In the genomic region with DNA sequence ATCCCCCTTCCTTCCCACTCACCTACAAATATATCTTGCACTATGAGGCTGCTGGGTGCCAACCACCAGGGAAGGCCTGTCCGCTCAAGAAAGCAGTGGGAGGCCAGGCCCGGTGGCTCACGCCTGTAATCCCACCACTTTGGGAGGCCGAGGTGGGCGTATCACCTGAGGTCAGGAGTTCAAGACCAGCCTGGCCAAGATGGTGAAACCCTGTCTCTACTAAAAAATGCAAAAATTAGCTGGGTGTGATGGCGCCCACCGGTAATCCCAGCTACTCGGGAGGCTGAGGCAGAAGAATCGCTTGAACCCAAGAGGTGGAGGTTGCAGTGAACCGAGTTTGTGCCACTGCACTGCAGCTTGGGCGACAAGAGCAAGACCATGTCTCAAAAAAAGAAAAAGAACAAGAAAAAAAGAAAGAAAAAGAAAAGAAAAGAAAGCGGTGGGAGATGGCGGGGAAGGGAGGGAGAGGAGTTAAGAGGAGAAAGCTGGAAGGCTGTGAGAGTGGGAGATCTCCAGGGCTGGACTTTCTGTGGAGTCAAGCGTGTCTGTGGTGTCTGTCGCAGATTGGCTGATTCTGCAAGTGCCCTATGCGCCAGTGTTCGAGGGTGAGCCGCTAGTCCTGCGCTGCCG, we compare ENCODE assay signal across 9 cellular contexts. TPM values are rescaled to one million over a fixed set of nuclear protein-coding genes. Genes with fewer than 3 reads are reported as not detected.
DNase-seq lines count a peak whose midpoint lies in the region; ATAC-seq, FAIRE-seq and TF ChIP-seq lines count a peak whose summit lies in the region.
"Not testable (repeated sequence)": the region's sequence is repeated elsewhere in the genome, so short reads cannot be mapped to it uniquely, and the experiment has no call there.
"Had no signal": no experiment of that assay in that cellular context is flagged by ENCODE, and none has a peak within 500 bp of the region (broad histone marks: within the 10 kb centered on the region; RNA-seq: fewer than 3 reads in every experiment).

No MANE protein-coding gene starts in this region.

- not testable (repeated sequence) for H3K9me3 ChIP-seq in BE2C; HAP-1; RWPE2 (ENCODE audit: severe bottlenecking); H1 (ENCODE audit: insufficient read depth in 2 of 2, low read depth in 1 of 2, low read length in 1 of 2); iPS-20b (ENCODE audit: insufficient read depth, low read depth, low read length)

- peak overlapping the region; percentile 92 for H3K27ac ChIP-seq in RWPE2 (ENCODE audit: poor library complexity, severe bottlenecking)
- not testable (repeated sequence) for H3K27ac ChIP-seq in H1 (ENCODE audit: low read depth, low read length); iPS-20b (ENCODE audit: low read length)

- peak overlapping the region; percentile 76; the same call in 1 of the 2 replicates for H2BK15ac ChIP-seq in H1 (ENCODE audit: low read length)

- H3K36me3 ChIP-seq in BE2C; HAP-1 (replicated peaks); RWPE2 (ENCODE audit: low read depth); H1 (ENCODE audit: control insufficient read depth in 2 of 4, insufficient read depth in 4 of 4, low read length in 3 of 4); iPS-20b (ENCODE audit: insufficient read depth, low read depth, low read length): not testable (repeated sequence)

- peak overlapping the region; percentile 67; the same call in 1 of the 2 replicates for H2BK5ac ChIP-seq in H1 (ENCODE audit: low read depth, low read length)

- H3K4me3 ChIP-seq in BE2C (ENCODE audit: low read depth, low read length) (peak overlapping the region; percentile 84), HAP-1 (peak overlapping the region; percentile 72; the same call in 1 of the 2 replicates), RWPE2 (ENCODE audit: severe bottlenecking) (peak overlapping the region; percentile 86), H1 (ENCODE audit: extremely low read depth in 1 of 4, insufficient read depth in 2 of 4, low read depth in 3 of 4, low read length in 4 of 4) (peak overlapping the region; percentile 69 to 85 (median 78)), iPS-20b (ENCODE audit: low read length) (peak overlapping the region; percentile 91)

- peak overlapping the region; percentile 90 for H3K4me3 Mint-ChIP-seq in activated naive CD4-positive, alpha-beta T cell treated with anti-CD3 and anti-CD28 coated beads, Interleukin-2, amount 50 U/mL, for 24 hours
- H3K4me3 Mint-ChIP-seq in nephron progenitor cell: peak overlapping the region; percentile 93
- peak overlapping the region; percentile 87 for H3K4me3 Mint-ChIP-seq in stimulated activated naive CD8-positive, alpha-beta T cell treated with anti-CD3 and anti-CD28 coated beads, Interleukin-15, Interleukin-2, amounts not matched to agents 100 ng/mL and 50 ng/mL, for 24 hours

- not testable (repeated sequence) for H3K27me3 Mint-ChIP-seq in activated naive CD4-positive, alpha-beta T cell treated with anti-CD3 and anti-CD28 coated beads, Interleukin-2, amount 50 U/mL, for 24 hours
- peaks cover 80% of the 10 kb centered on the region for H3K27me3 Mint-ChIP-seq in nephron progenitor cell (ENCODE audit: low read depth, poor library complexity)
- H3K27me3 Mint-ChIP-seq in stimulated activated naive CD8-positive, alpha-beta T cell treated with anti-CD3 and anti-CD28 coated beads, Interleukin-15, Interleukin-2, amounts not matched to agents 100 ng/mL and 50 ng/mL, for 24 hours: peaks cover 24% of the 10 kb centered on the region

- H3K4ac ChIP-seq in H1 (replicated peaks; ENCODE audit: insufficient read length, low read depth, low read length): not testable (repeated sequence)

- not testable (repeated sequence) for H3K79me1 ChIP-seq in H1 (ENCODE audit: low read depth, low read length)

- H3K27me3 ChIP-seq in BE2C (peaks cover 14% of the 10 kb centered on the region), H1 (replicated peaks in 1 of 4; ENCODE audit: control insufficient read depth in 3 of 4, extremely low read depth in 1 of 4, insufficient read depth in 3 of 4, low read length in 3 of 4) (peaks cover 12 to 25% (median 22%) of the 10 kb centered on the region in 4 experiments), iPS-20b (ENCODE audit: insufficient read depth, low read length) (peaks cover 63% of the 10 kb centered on the region)
- H3K27me3 ChIP-seq in HAP-1 (ENCODE audit: low read depth); RWPE2 (ENCODE audit: insufficient read depth, poor library complexity, severe bottlenecking): not testable (repeated sequence)

- not testable (repeated sequence) for H3K18ac ChIP-seq in H1 (ENCODE audit: extremely low read depth, low read length)

- H4K91ac ChIP-seq in H1 (replicated peaks; ENCODE audit: insufficient read length, low read length): not testable (repeated sequence)

- H2BK20ac ChIP-seq in H1 (ENCODE audit: low read length): 0 out of 2 replicates have a peak overlapping the region, but pooled peaks have one; percentile 39

- POLR2A ChIA-PET in H1 (lab: Charles Lee; ENCODE audit: partially characterized antibody): interaction anchor here (1.2 to 2.7 kb wide), 4 partner anchors 10 to 113 kb away, joined by 6 to 27 read pairs (median 6); a partner anchor contains a TSS

- H4K5ac ChIP-seq in H1 (ENCODE audit: insufficient read length, low read depth, low read length): not testable (repeated sequence)

- not testable (repeated sequence) for TF ChIP-seq CTCF in BE2C (IDR thresholded peaks at IDR 0.05; ENCODE audit: low read depth, low read length); RWPE2 (IDR thresholded peaks at IDR 0.05; ENCODE audit: poor library complexity, severe bottlenecking); H1 (IDR thresholded peaks at IDR 0.05; ENCODE audit: control extremely low read depth in 1 of 3, insufficient read depth in 1 of 3, low read depth in 1 of 3, low read length in 3 of 3); nephron progenitor cell (IDR thresholded peaks at IDR 0.05)

- peak overlapping the region; percentile 46; the same call in 1 of the 2 replicates for H2AK5ac ChIP-seq in H1 (ENCODE audit: low read depth, low read length)

- CTCF ChIA-PET in H1 (lab: Charles Lee; ENCODE audit: partially characterized antibody): interaction anchor here (0.6 to 4.8 kb wide), 11 partner anchors 9 to 341 kb away, joined by 3 to 52 read pairs (median 5); a partner anchor contains a TSS

- H2BK120ac ChIP-seq in H1 (replicated peaks; ENCODE audit: low read depth, low read length): not testable (repeated sequence)

- not testable (repeated sequence) for H3K4me1 ChIP-seq in BE2C; HAP-1; H1 (replicated peaks in 1 of 4; ENCODE audit: control insufficient read depth in 3 of 4, insufficient read depth in 4 of 4, low read length in 3 of 4); iPS-20b (ENCODE audit: insufficient read depth, low read length)
- peaks cover 20% of the 10 kb centered on the region for H3K4me1 ChIP-seq in RWPE2 (ENCODE audit: insufficient read depth, poor library complexity, severe bottlenecking)

- peak overlapping the region; percentile 88; the same call in 1 of the 2 replicates for H2AFZ ChIP-seq in H1 (ENCODE audit: low read length)

- H3K14ac ChIP-seq in H1 (ENCODE audit: insufficient read length): not testable (repeated sequence)

- H3K9me3 Mint-ChIP-seq in activated naive CD4-positive, alpha-beta T cell treated with anti-CD3 and anti-CD28 coated beads, Interleukin-2, amount 50 U/mL, for 24 hours; nephron progenitor cell; stimulated activated naive CD8-positive, alpha-beta T cell treated with anti-CD3 and anti-CD28 coated beads, Interleukin-15, Interleukin-2, amounts not matched to agents 100 ng/mL and 50 ng/mL, for 24 hours: not testable (repeated sequence)

- not testable (repeated sequence) for H2BK12ac ChIP-seq in H1 (ENCODE audit: low read depth, low read length)

- 49% methylated on average over 20 of the region's 20 CpGs; no CpG with 5 or more reads in 1 of the 2 experiments for WGBS in H1 (ENCODE audit: extremely low coverage in 1 of 2, insufficient coverage in 1 of 2, insufficient read length in 1 of 2, insufficient replicate concordance in 2 of 2, low coverage in 1 of 2, low lambda C conversion rate in 2 of 2, missing lambda C conversion rate in 1 of 2), 2 experiments

- not testable (repeated sequence) for TF ChIP-seq EP300 in H1 (IDR thresholded peaks at IDR 0.05; ENCODE audit: borderline replicate concordance in 1 of 2, low read depth in 2 of 2, low read length in 2 of 2)

- not testable (repeated sequence) for H4K8ac ChIP-seq in H1 (ENCODE audit: extremely low read depth, insufficient read depth, low read length)

- peaks cover 12% of the 10 kb centered on the region for H3K23me2 ChIP-seq in H1 (ENCODE audit: low read depth, low read length)

- not testable (repeated sequence) for H3K23ac ChIP-seq in H1 (ENCODE audit: insufficient read length)

- H3K56ac ChIP-seq in H1 (replicated peaks; ENCODE audit: insufficient read length, low read depth, low read length): not testable (repeated sequence)

- H3K27ac Mint-ChIP-seq in activated naive CD4-positive, alpha-beta T cell treated with anti-CD3 and anti-CD28 coated beads, Interleukin-2, amount 50 U/mL, for 24 hours; nephron progenitor cell: not testable (repeated sequence)
- H3K27ac Mint-ChIP-seq in stimulated activated naive CD8-positive, alpha-beta T cell treated with anti-CD3 and anti-CD28 coated beads, Interleukin-15, Interleukin-2, amounts not matched to agents 100 ng/mL and 50 ng/mL, for 24 hours: peak overlapping the region; percentile 65

- not testable (repeated sequence) for H3K79me2 ChIP-seq in H1 (ENCODE audit: control insufficient read depth in 1 of 2, insufficient read depth in 2 of 2, low read length in 2 of 2)

- FAIRE-seq in H1 (lab: Jason Lieb, UNC): not testable (repeated sequence)

- H3K4me1 Mint-ChIP-seq in activated naive CD4-positive, alpha-beta T cell treated with anti-CD3 and anti-CD28 coated beads, Interleukin-2, amount 50 U/mL, for 24 hours: peaks cover 42% of the 10 kb centered on the region
- peaks cover 26% of the 10 kb centered on the region for H3K4me1 Mint-ChIP-seq in nephron progenitor cell
- H3K4me1 Mint-ChIP-seq in stimulated activated naive CD8-positive, alpha-beta T cell treated with anti-CD3 and anti-CD28 coated beads, Interleukin-15, Interleukin-2, amounts not matched to agents 100 ng/mL and 50 ng/mL, for 24 hours (ENCODE audit: low read depth): peaks cover 60% of the 10 kb centered on the region

- H4K20me1 ChIP-seq in H1 (replicated peaks in 1 of 2; ENCODE audit: control insufficient read depth in 1 of 2, insufficient read depth in 2 of 2, low read length in 2 of 2): not testable (repeated sequence)

- not testable (repeated sequence) for TF ChIP-seq POLR2A in H1 (IDR thresholded peaks at IDR 0.05; ENCODE audit: control extremely low read depth in 1 of 2, low read depth in 2 of 2, low read length in 2 of 2)

- not testable (repeated sequence) for DNase-seq in BE2C; HAP-1 (ENCODE audit: low spot score in 2 of 2); RWPE2 (ENCODE audit: low spot score); H1 (ENCODE audit: low read depth in 1 of 2, low spot score in 2 of 2); nephron progenitor cell

- not testable (repeated sequence) for H3K36me3 Mint-ChIP-seq in activated naive CD4-positive, alpha-beta T cell treated with anti-CD3 and anti-CD28 coated beads, Interleukin-2, amount 50 U/mL, for 24 hours; nephron progenitor cell (ENCODE audit: low read depth); stimulated activated naive CD8-positive, alpha-beta T cell treated with anti-CD3 and anti-CD28 coated beads, Interleukin-15, Interleukin-2, amounts not matched to agents 100 ng/mL and 50 ng/mL, for 24 hours (ENCODE audit: low read depth)

- in situ Hi-C loops in HAP-1 (cut with MboI; ENCODE audit: low sequenced_read_pairs): loop anchor here (25.0 kb wide), 1 partner anchor 538 kb away; a partner anchor contains a TSS

- H3K9ac ChIP-seq in H1 (replicated peaks in 1 of 4; ENCODE audit: extremely low read depth in 1 of 4, low read depth in 3 of 4, low read length in 3 of 4); iPS-20b (ENCODE audit: low read depth, low read length): not testable (repeated sequence)

- TF ChIP-seq RAD21 in H1 (IDR thresholded peaks at IDR 0.05 in 1 of 2, conservative IDR thresholded peaks at IDR 0.05 in 1 of 2; ENCODE audit: low read depth in 2 of 2, low read length in 2 of 2): not testable (repeated sequence)

- H3K4me2 ChIP-seq in H1 (ENCODE audit: insufficient read depth in 1 of 2, low read depth in 2 of 2, low read length in 2 of 2): peak overlapping the region; percentile 89 to 100

- not testable (repeated sequence) for ATAC-seq in RWPE2 (ENCODE audit: low read depth)

RNA-seq across cellular contexts. Expression of a gene that starts 4.0 kb away (rescaled TPM):
- 0.73 TPM for polyA plus RNA-seq in BE2C (2012; ENCODE audit: insufficient read depth, insufficient read length, low read depth)
- 0.15 and 0.24 TPM in 2 replicates for total RNA-seq in H1 (2021; fragmentation: NEBNext Ultra II Directional; extraction: Animal tissue kit (Norgen Biotek cat#: 25700))
- 0.13 and 0.14 TPM in 2 replicates for polyA plus RNA-seq in H1 (2011; rRNA removed)
- polyA plus RNA-seq in H1 (2011; cell fraction: cytosol; rRNA removed): 0.27 TPM
- polyA plus RNA-seq in H1 (2011; cell fraction: nucleus; rRNA removed): 0.30 TPM
- 0.11 to 0.23 TPM (median 0.16 TPM) in 4 replicates for polyA plus RNA-seq in H1 (2012, experiment 1 of 2)
- 0.10 TPM for polyA plus RNA-seq in H1 (2012, experiment 2 of 2)
- 0.20 TPM for polyA plus RNA-seq in H1 (2013, experiment 1 of 2)
- 0.13 TPM for polyA plus RNA-seq in H1 (2013, experiment 2 of 2)
- 0.07 TPM in 1 of 2 replicates, not detected in the other for polyA minus RNA-seq in H1 (2011; rRNA and poly(A)+ RNA removed)
- polyA minus RNA-seq in H1 (2011; cell fraction: cytosol; rRNA and poly(A)+ RNA removed): 0.73 TPM
- 0.80 TPM for polyA minus RNA-seq in H1 (2011; cell fraction: nucleus; rRNA and poly(A)+ RNA removed)

RNA-seq across cellular contexts. Expression of a gene that starts 18.3 kb away (rescaled TPM):
- 0.69 TPM for polyA plus RNA-seq in BE2C (2012; ENCODE audit: insufficient read depth, insufficient read length, low read depth)
- total RNA-seq in H1 (2021; fragmentation: NEBNext Ultra II Directional; extraction: Animal tissue kit (Norgen Biotek cat#: 25700)): not detected in 2 replicates
- polyA plus RNA-seq in H1 (2011; rRNA removed): not detected in 2 replicates
- polyA plus RNA-seq in H1 (2011; cell fraction: cytosol; rRNA removed): not detected
- not detected for polyA plus RNA-seq in H1 (2011; cell fraction: nucleus; rRNA removed)
- not detected in 4 replicates for polyA plus RNA-seq in H1 (2012, experiment 1 of 2)
- not detected for polyA plus RNA-seq in H1 (2012, experiment 2 of 2)
- not detected for polyA plus RNA-seq in H1 (2013, experiment 1 of 2)
- polyA plus RNA-seq in H1 (2013, experiment 2 of 2): not detected
- polyA minus RNA-seq in H1 (2011; rRNA and poly(A)+ RNA removed): not detected in 2 replicates
- not detected for polyA minus RNA-seq in H1 (2011; cell fraction: cytosol; rRNA and poly(A)+ RNA removed)
- not detected for polyA minus RNA-seq in H1 (2011; cell fraction: nucleus; rRNA and poly(A)+ RNA removed)
- total RNA-seq: dermis microvascular lymphatic vessel endothelial cell had no signal

RNA-seq across cellular contexts. Expression of a gene that starts 24.2 kb away (rescaled TPM):
- polyA plus RNA-seq in BE2C (2012; ENCODE audit: insufficient read depth, insufficient read length, low read depth): 77.5 TPM
- 24.4 and 27.6 TPM in 2 replicates for total RNA-seq in H1 (2021; fragmentation: NEBNext Ultra II Directional; extraction: Animal tissue kit (Norgen Biotek cat#: 25700))
- polyA plus RNA-seq in H1 (2011; rRNA removed): 32.7 and 33.9 TPM in 2 replicates
- 49.1 TPM for polyA plus RNA-seq in H1 (2011; cell fraction: cytosol; rRNA removed)
- 35.0 TPM for polyA plus RNA-seq in H1 (2011; cell fraction: nucleus; rRNA removed)
- 27.1 to 30.5 TPM (median 28.9 TPM) in 4 replicates for polyA plus RNA-seq in H1 (2012, experiment 1 of 2)
- 6.6 TPM for polyA plus RNA-seq in H1 (2012, experiment 2 of 2)
- polyA plus RNA-seq in H1 (2013, experiment 1 of 2): 27.6 TPM
- 28.0 TPM for polyA plus RNA-seq in H1 (2013, experiment 2 of 2)
- 16.7 and 21.4 TPM in 2 replicates for polyA minus RNA-seq in H1 (2011; rRNA and poly(A)+ RNA removed)
- 17.5 TPM for polyA minus RNA-seq in H1 (2011; cell fraction: cytosol; rRNA and poly(A)+ RNA removed)
- 24.4 TPM for polyA minus RNA-seq in H1 (2011; cell fraction: nucleus; rRNA and poly(A)+ RNA removed)

RNA-seq across cellular contexts. Expression of a gene that starts 40.7 kb away (rescaled TPM):
- polyA plus RNA-seq in BE2C (2012; ENCODE audit: insufficient read depth, insufficient read length, low read depth): 15.0 TPM
- total RNA-seq in H1 (2021; fragmentation: NEBNext Ultra II Directional; extraction: Animal tissue kit (Norgen Biotek cat#: 25700)): 9.9 and 10.0 TPM in 2 replicates
- polyA plus RNA-seq in H1 (2011; rRNA removed): 3.0 and 4.6 TPM in 2 replicates
- 5.1 TPM for polyA plus RNA-seq in H1 (2011; cell fraction: cytosol; rRNA removed)
- 3.0 TPM for polyA plus RNA-seq in H1 (2011; cell fraction: nucleus; rRNA removed)
- 5.1 to 6.4 TPM (median 5.6 TPM) in 4 replicates for polyA plus RNA-seq in H1 (2012, experiment 1 of 2)
- polyA plus RNA-seq in H1 (2012, experiment 2 of 2): 0.62 TPM
- polyA plus RNA-seq in H1 (2013, experiment 1 of 2): 15.5 TPM
- 16.6 TPM for polyA plus RNA-seq in H1 (2013, experiment 2 of 2)
- polyA minus RNA-seq in H1 (2011; rRNA and poly(A)+ RNA removed): 14.3 and 18.2 TPM in 2 replicates
- polyA minus RNA-seq in H1 (2011; cell fraction: cytosol; rRNA and poly(A)+ RNA removed): 4.8 TPM
- 14.8 TPM for polyA minus RNA-seq in H1 (2011; cell fraction: nucleus; rRNA and poly(A)+ RNA removed)
